ENCODE assay signal across 17 cellular contexts in genomic region chr6:147161974-147162495, GRCh38. TPM values are rescaled to one million over a fixed set of nuclear protein-coding genes. Genes with fewer than 3 reads are reported as not detected.
DNase-seq lines count a peak whose midpoint lies in the region; ATAC-seq and TF ChIP-seq lines count a peak whose summit lies in the region.
"Had no signal": no experiment of that assay in that cellular context is flagged by ENCODE, and none has a peak within 500 bp of the region (broad histone marks: within the 10 kb centered on the region; RNA-seq: fewer than 3 reads in every experiment).

No MANE protein-coding gene starts in this region.

- no peaks in the 10 kb centered on the region for H3K9me3 ChIP-seq in hepatocyte (ENCODE audit: low read depth)
- H3K9me3 ChIP-seq in right lobe of liver: no peaks in the 10 kb centered on the region
- H3K9me3 ChIP-seq: BE2C, lower lobe of right lung, Peyer's patch had no signal

- H3K36me3 ChIP-seq in hepatocyte (replicated peaks; ENCODE audit: insufficient read depth, low read depth): no peaks in the 10 kb centered on the region
- H3K36me3 ChIP-seq in right lobe of liver: no peaks in the 10 kb centered on the region
- H3K36me3 ChIP-seq: BE2C, lower lobe of right lung, Peyer's patch had no signal

- TF ChIP-seq POLR2A in right lobe of liver (IDR thresholded peaks at IDR 0.05): no peak

- H3K27ac ChIP-seq in hepatocyte (no peak overlapping the region), right lobe of liver (no peak overlapping the region)
- H3K27ac ChIP-seq: lower lobe of right lung, Peyer's patch had no signal

- ATAC-seq in right lobe of liver: no peak
- ATAC-seq: lower lobe of right lung; stimulated activated naive B cell treated with anti-CD40 and anti-IgM and Interleukin-4, amounts not matched to agents 10 μg/mL and 1 μg/mL and 100 μg/mL, for 72 hours had no signal

- no peak overlapping the region for H3K4me2 ChIP-seq in hepatocyte

- H3K4me3 ChIP-seq in hepatocyte: no peak overlapping the region
- no peak overlapping the region for H3K4me3 ChIP-seq in right lobe of liver
- H3K4me3 ChIP-seq: lower lobe of right lung, Peyer's patch had no signal

- no peaks in the 10 kb centered on the region for H4K20me1 ChIP-seq in hepatocyte (ENCODE audit: insufficient read depth, poor library complexity, severe bottlenecking)

- H3K9me2 ChIP-seq in hepatocyte (replicated peaks; ENCODE audit: insufficient read depth): no peaks in the 10 kb centered on the region

- 74% methylated on average over 4 of the region's 4 CpGs for WGBS in hepatocyte (ENCODE audit: low lambda C conversion rate, missing lambda C conversion rate)
- WGBS in right lobe of liver (ENCODE audit: insufficient coverage, low coverage, low lambda C conversion rate, missing lambda C conversion rate): 75% methylated on average over 4 of the region's 4 CpGs

- intact Hi-C loops in right lobe of liver (cut with DNase I): no loop called here

- no peak overlapping the region for H2AFZ ChIP-seq in hepatocyte

- H3K79me2 ChIP-seq in hepatocyte: no peaks in the 10 kb centered on the region

- DNase-seq in DMS53 (lab: John Stamatoyannopoulos, UW) (peak; percentile 88), NCI-H748 treated with DMSO at 0.1 percent for 48 hours (lab: John Stamatoyannopoulos, UW) (peak; percentile 32), brain pericyte (ENCODE audit: low read depth, low spot score) (peak; percentile 66), hepatocyte (ENCODE audit: low spot score) (peak; percentile 23), right lobe of liver (no peak), Kasumi-1 (lab: John Stamatoyannopoulos, UW) (no peak), NCI-H2081 (lab: John Stamatoyannopoulos, UW) (no peak)
- DNase-seq in stimulated activated CD8-positive, alpha-beta memory T cell treated with anti-CD3 and anti-CD28 coated beads, Interleukin-4, amount 100 ng/mL, for 48 hours: no peak
- DNase-seq: activated naive CD4-positive, alpha-beta T cell treated with anti-CD3 and anti-CD28 coated beads, Interleukin-2, amount 50 U/mL, for 16 hours; BE2C; KBM-7; lower lobe of right lung; nucleus accumbens; stimulated activated CD4-positive, alpha-beta T cell treated with anti-CD3 and anti-CD28 coated beads, Interleukin-2, amount 100 ng/mL, for 24 hours; stimulated activated naive B cell treated with anti-CD40 and anti-IgM and Interleukin-4, amounts not matched to agents 10 μg/mL and 1 μg/mL and 100 μg/mL, for 72 hours; T1000 had no signal

- no peaks in the 10 kb centered on the region for H3K27me3 ChIP-seq in hepatocyte
- no peaks in the 10 kb centered on the region for H3K27me3 ChIP-seq in right lobe of liver
- H3K27me3 ChIP-seq: BE2C, Peyer's patch had no signal

- no peaks in the 10 kb centered on the region for H3K4me1 ChIP-seq in hepatocyte (ENCODE audit: insufficient read depth)
- no peaks in the 10 kb centered on the region for H3K4me1 ChIP-seq in right lobe of liver
- H3K4me1 ChIP-seq: lower lobe of right lung had no signal

- TF ChIP-seq CTCF in hepatocyte (IDR thresholded peaks at IDR 0.05; ENCODE audit: poor library complexity) (no peak), right lobe of liver (IDR thresholded peaks at IDR 0.05) (no peak)

RNA-seq across cellular contexts. Expression of gene STXBP5, which starts 42.2 kb away (rescaled TPM):
- total RNA-seq in hepatocyte (28.2 and 30.3 TPM in 2 replicates), right lobe of liver (1 to 10 TPM; 3.9 to 7.6 (median 5.7) TPM)
- polyA plus RNA-seq in hepatocyte: 10.3 and 11.1 TPM in 2 replicates

Comparison
In these comparisons a context has a peak if more than half of its experiments do, and no peak if none do; other contexts are left out.
1. DNase-seq: peak in DMS53 (single experiment), NCI-H748 treated with DMSO at 0.1 percent for 48 hours (single experiment), brain pericyte (single experiment) and hepatocyte (single experiment); none in right lobe of liver (0 of 3), stimulated activated CD8-positive, alpha-beta memory T cell treated with anti-CD3 and anti-CD28 coated beads, Interleukin-4, amount 100 ng/mL, for 48 hours (single experiment), Kasumi-1 (0 of 2) and NCI-H2081 (0 of 2).